8 cellular contexts compared by ENCODE assay signal in the genomic region with DNA sequence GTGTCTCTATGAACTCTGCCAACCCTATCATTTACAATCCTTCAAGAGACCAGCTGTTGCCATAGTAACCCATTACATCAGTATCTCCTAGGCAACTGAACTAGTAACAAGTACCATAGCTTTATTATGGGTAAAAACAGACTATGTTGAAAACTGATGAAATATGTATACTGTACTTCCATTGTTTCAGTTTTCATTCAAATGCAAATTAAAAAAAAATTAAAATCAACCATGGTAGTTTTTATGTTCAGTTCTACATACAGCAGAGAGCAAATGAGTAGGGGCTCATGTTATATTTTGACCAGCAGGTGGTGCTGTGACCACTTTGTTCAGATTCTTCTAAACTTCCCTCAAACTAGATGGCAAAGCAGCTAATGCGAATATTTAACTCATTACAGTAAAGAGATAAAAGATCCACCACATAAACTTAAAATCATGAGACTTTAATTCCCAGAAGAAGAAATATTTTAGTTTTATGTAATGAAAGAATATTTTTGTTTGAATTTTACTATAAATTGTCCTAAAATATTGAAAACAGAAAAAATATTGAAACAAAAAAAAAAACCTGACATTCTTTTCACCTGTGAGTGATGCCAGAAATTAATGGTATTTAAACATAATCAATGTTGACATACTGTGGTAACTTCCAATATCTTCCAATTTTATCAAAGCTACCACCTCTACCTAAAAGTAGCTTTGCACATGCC.
DNase-seq lines count a peak whose midpoint lies in the region; ATAC-seq lines count a peak whose summit lies in the region.

No MANE protein-coding gene starts in this region.

- H3K36me3 Mint-ChIP-seq in memory B cell, result peaks cover 14% of the 10 kb centered on the region

- no peak overlapping the region for H3K4me3 Mint-ChIP-seq in memory B cell

- H3K9me3 Mint-ChIP-seq in memory B cell, result no peaks in the 10 kb centered on the region

- peak overlapping the region; percentile 91 for H3K27ac Mint-ChIP-seq in memory B cell

- peak; percentile 76 for DNase-seq in ACHN
- peak; percentile 73 for DNase-seq in NCI-H510A treated with DMSO at 0.1 percent for 48 hours (lab: John Stamatoyannopoulos, UW)
- peak; percentile 39 to 49 for DNase-seq in activated CD4-positive, alpha-beta T cell treated with anti-CD3 and anti-CD28 coated beads for 4 hours
- peak; percentile 82 to 83 for DNase-seq in dermis microvascular lymphatic vessel endothelial cell (ENCODE audit: low read depth in 2 of 2)
- DNase-seq in memory B cell (ENCODE audit: low spot score in 2 of 2), result peak; percentile 51 to 71
- DNase-seq in stimulated activated CD8-positive, alpha-beta memory T cell treated with anti-CD3 and anti-CD28 coated beads, Interleukin-4, amount 100 ng/mL, for 24 hours (ENCODE audit: low read depth), result peak; percentile 18

- H3K27me3 Mint-ChIP-seq in memory B cell, result no peaks in the 10 kb centered on the region

- H3K4me1 Mint-ChIP-seq in memory B cell, result peaks cover 26% of the 10 kb centered on the region

- in situ Hi-C loops in ACHN (cut with HindIII; ENCODE audit: low pct_ligation_motif_present, low pct_unique_long_range_greater_than_20kb, low sequenced_read_pairs), result no loop called here

- ATAC-seq in GM18519 (IDR thresholded peaks at IDR 0.05; ENCODE audit: low FRiP score, unreplicated experiment) (peak; percentile 37), HG03439 (IDR thresholded peaks at IDR 0.05; ENCODE audit: unreplicated experiment) (peak; percentile 34), memory B cell (ENCODE audit: low read depth) (peak; percentile 61)

Comparison
In these comparisons a context has a peak if more than half of its experiments do, and no peak if none do; other contexts are left out.
1. Peak in every context shown above with its lines: DNase-seq and ATAC-seq.
2. DNase-seq: peak in every context shown above with its lines; median percentile 82 in dermis microvascular lymphatic vessel endothelial cell; 76 in ACHN; 73 in NCI-H510A treated with DMSO at 0.1 percent for 48 hours; 61 in memory B cell; 44 in activated CD4-positive, alpha-beta T cell treated with anti-CD3 and anti-CD28 coated beads for 4 hours; 18 in stimulated activated CD8-positive, alpha-beta memory T cell treated with anti-CD3 and anti-CD28 coated beads, Interleukin-4, amount 100 ng/mL, for 24 hours.